ENCODE assay signal across 8 cellular contexts in genomic region chr1:20930427-20930826, GRCh38.
"Had no signal": no experiment of that assay in that cellular context is flagged by ENCODE, and none has a peak within 500 bp of the region (broad histone marks: within the 10 kb centered on the region; RNA-seq: fewer than 3 reads in every experiment).

No MANE protein-coding gene starts in this region.

- H3K27ac Mint-ChIP-seq: IgD-negative memory B cell had no signal

- DNase-seq: GM23248, GOT3, H7, KG1 had no signal

- H3K4me3 ChIP-seq: GM23248, HAP-1 had no signal

- H3K9ac ChIP-seq: GM23248 had no signal

- H3K9me3 ChIP-seq: HAP-1 had no signal

- H3K27me3 Mint-ChIP-seq: IgD-negative memory B cell had no signal

- H3K9me3 Mint-ChIP-seq: IgD-negative memory B cell had no signal

- H3K27ac ChIP-seq: GM23248 had no signal

- H3K36me3 ChIP-seq: HAP-1 had no signal

- FAIRE-seq: HTR-8/SVneo had no signal

- H2AFZ ChIP-seq: GM23248 had no signal

- ATAC-seq: HCT116 had no signal

- H3K4me3 Mint-ChIP-seq: IgD-negative memory B cell had no signal
